In the genomic region with DNA sequence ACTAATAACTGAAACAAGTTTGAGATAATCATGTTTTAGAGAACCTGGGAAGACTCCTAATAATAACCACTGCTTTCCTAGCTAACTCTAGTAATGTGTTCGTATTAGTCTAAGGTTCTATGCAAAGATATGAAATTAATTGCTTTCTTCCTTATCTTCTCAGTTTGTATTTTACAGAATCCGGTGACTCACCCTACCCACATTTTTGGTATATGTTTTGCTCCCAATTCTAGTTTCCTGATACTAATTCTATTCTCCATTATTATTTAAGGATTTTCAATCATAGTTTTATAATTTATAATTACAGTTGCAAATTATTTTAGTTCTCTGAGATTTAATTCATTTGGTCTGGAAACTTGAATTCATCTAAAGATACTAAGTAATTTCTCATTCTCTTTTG, we compare ENCODE assay signal across 32 cellular contexts.
"Had no signal": no experiment of that assay in that cellular context is flagged by ENCODE, and none has a peak within 500 bp of the region (broad histone marks: within the 10 kb centered on the region; RNA-seq: fewer than 3 reads in every experiment).

No MANE protein-coding gene starts in this region.

- H3K4me1 ChIP-seq: adrenal gland, ascending aorta, body of pancreas, breast epithelium had no signal

- H3K27ac ChIP-seq: adrenal gland, ascending aorta, body of pancreas, brain microvascular endothelial cell, breast epithelium, cardiac muscle cell had no signal

- H3K9me3 ChIP-seq: adrenal gland, ascending aorta, body of pancreas, breast epithelium had no signal

- H3K27me3 ChIP-seq: adrenal gland, ascending aorta, body of pancreas, brain microvascular endothelial cell, breast epithelium had no signal

- H3K4me3 ChIP-seq: adrenal gland, ascending aorta, body of pancreas, breast epithelium, cardiac muscle cell had no signal

- FAIRE-seq: astrocyte, bronchial epithelial cell had no signal

- H3K36me3 ChIP-seq: adrenal gland, ascending aorta, brain microvascular endothelial cell, breast epithelium, cardiac muscle cell had no signal

- DNase-seq: activated effector memory CD4-positive, alpha-beta T cell treated with anti-CD3 and anti-CD28 coated beads, Interleukin-2, amount 50 U/mL, for 16 hours; activated effector memory CD4-positive, alpha-beta T cell treated with Interleukin-2 at 50 U/mL for 16 hours; activated gamma-delta T cell; activated gamma-delta T cell treated with Interleukin-2 at 50 U/mL for 16 hours; activated naive CD4-positive, alpha-beta T cell; activated naive CD4-positive, alpha-beta T cell treated with anti-CD3 and anti-CD28 coated beads for 36 hours; activated naive CD4-positive, alpha-beta T cell treated with anti-CD3 and anti-CD28 coated beads, Interleukin-2, amount 10 ng/mL, durations not matched to agents 7 days and 5 days; activated naive CD4-positive, alpha-beta T cell treated with anti-CD3 and anti-CD28 coated beads, Interleukin-2, amount 50 U/mL, for 16 hours; activated naive CD4-positive, alpha-beta T cell treated with Interleukin-2 at 50 U/mL for 16 hours; activated naive CD8-positive, alpha-beta T cell treated with anti-CD3 and anti-CD28 coated beads for 36 hours; activated naive CD8-positive, alpha-beta T cell treated with anti-CD3 and anti-CD28 coated beads, Interleukin-2, amount 10 ng/mL, durations not matched to agents 7 days and 5 days; activated naive CD8-positive, alpha-beta T cell treated with anti-CD3 and anti-CD28 coated beads, Interleukin-2, amount 50 U/mL, for 24 hours; activated T-cell treated with anti-CD3 and anti-CD28 coated beads, Interleukin-2, amount 50 U/mL, for 1 hour; activated T-cell treated with anti-CD3 and anti-CD28 coated beads, Interleukin-2, amount 50 U/mL, for 24 hours; activated T-cell treated with anti-CD3 and anti-CD28 coated beads, Interleukin-2, amount 50 U/mL, for 4 hours; activated T-cell treated with anti-CD3 and anti-CD28 coated beads, Interleukin-2, amount 50 U/mL, for 48 hours; activated T-cell treated with anti-CD3 and anti-CD28 coated beads, Interleukin-2, amount 50 U/mL, for 72 hours; adrenal gland; amniotic stem cell; amygdala; anterior cingulate cortex; aorta; body of pancreas; brain microvascular endothelial cell; caudate nucleus; central memory CD4-positive, alpha-beta T cell; cerebellar nuclear complex had no signal
